25 cellular contexts compared by ENCODE assay signal in the genomic region with DNA sequence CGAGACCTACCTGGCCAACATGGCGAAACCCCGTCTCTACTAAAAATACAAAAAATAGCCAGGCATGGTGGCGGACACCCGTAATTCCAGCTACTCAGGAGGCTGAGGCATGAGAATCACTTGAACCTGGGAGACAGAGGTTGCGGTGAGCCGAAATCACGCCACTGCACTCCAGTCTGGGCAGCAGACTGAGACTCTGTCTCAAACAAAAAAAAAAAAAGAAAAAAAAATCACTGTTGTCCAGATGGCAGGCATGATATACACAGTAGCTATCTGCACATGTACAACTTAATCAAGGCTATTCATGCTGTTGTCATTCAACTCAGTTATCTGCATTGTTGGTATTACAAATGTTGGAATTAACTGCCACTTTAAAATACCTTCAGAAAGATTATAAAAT.
"Had no signal": no experiment of that assay in that cellular context is flagged by ENCODE, and none has a peak within 500 bp of the region (broad histone marks: within the 10 kb centered on the region; RNA-seq: fewer than 3 reads in every experiment).

No MANE protein-coding gene starts in this region.

- H3K27me3 ChIP-seq: esophagus muscularis mucosa, heart right ventricle, left lung, neural progenitor cell, right lobe of liver, suprapubic skin, transverse colon had no signal

- H3K4me1 Mint-ChIP-seq: mesothelial cell of epicardium, neural progenitor cell had no signal

- H3K4me3 ChIP-seq: esophagus muscularis mucosa, heart right ventricle, left lung, mucosa of descending colon, neural progenitor cell, right lobe of liver, suprapubic skin, transverse colon had no signal

- ATAC-seq: heart right ventricle; left cardiac atrium; left lung; mucosa of descending colon; natural killer cell treated with Interleukin-12 subunit alpha and Interleukin-12 subunit beta and Interleukin-15 and Interleukin-18, amount 100 ng/mL, for 72 hours; right lobe of liver; stimulated activated naive CD8-positive, alpha-beta T cell treated with anti-CD3 and anti-CD28 coated beads, Interleukin-15, amount 100 ng/mL, for 72 hours had no signal

- H2AFZ ChIP-seq: neural progenitor cell, parathyroid adenoma had no signal

- H3K27ac Mint-ChIP-seq: mesothelial cell of epicardium; natural killer cell treated with Interleukin-12 subunit alpha and Interleukin-12 subunit beta and Interleukin-15 and Interleukin-18, amount 100 ng/mL, for 72 hours; neural progenitor cell; progenitor cell of endocrine pancreas; stimulated activated naive CD8-positive, alpha-beta T cell treated with anti-CD3 and anti-CD28 coated beads, Interleukin-15, amount 100 ng/mL, for 72 hours had no signal

- H3K4me2 ChIP-seq: neural progenitor cell had no signal

- H3K27ac ChIP-seq: esophagus muscularis mucosa, heart right ventricle, left lung, neural progenitor cell, parathyroid adenoma, right lobe of liver, suprapubic skin, transverse colon had no signal

- H3K36me3 Mint-ChIP-seq: natural killer cell treated with Interleukin-12 subunit alpha and Interleukin-12 subunit beta and Interleukin-15 and Interleukin-18, amount 100 ng/mL, for 72 hours had no signal

- H3K27me3 Mint-ChIP-seq: naive B cell; natural killer cell treated with Interleukin-12 subunit alpha and Interleukin-12 subunit beta and Interleukin-15 and Interleukin-18, amount 100 ng/mL, for 72 hours; progenitor cell of endocrine pancreas; stimulated activated naive CD8-positive, alpha-beta T cell treated with anti-CD3 and anti-CD28 coated beads, Interleukin-15, amount 100 ng/mL, for 72 hours had no signal

- DNase-seq: dermis blood vessel endothelial cell; effector memory CD4-positive, alpha-beta T cell; foreskin melanocyte; glutamatergic neuron; heart right ventricle; hippocampal formation; left cardiac atrium; left lung; mesenchymal stem cell; mucosa of descending colon; naive B cell; right lobe of liver; small intestine; stimulated activated CD4-positive, alpha-beta T cell treated with anti-CD3 and anti-CD28 coated beads, Interleukin-15, amount 100 ng/mL, for 24 hours; stimulated activated CD4-positive, alpha-beta T cell treated with anti-CD3 and anti-CD28 coated beads, Interleukin-2, amount 100 ng/mL, for 48 hours; stimulated activated naive CD4-positive, alpha-beta T cell; stimulated activated naive CD8-positive, alpha-beta T cell treated with anti-CD3 and anti-CD28 coated beads, Interleukin-15, amount 100 ng/mL, for 72 hours; transverse colon had no signal

- H3K9me3 ChIP-seq: esophagus muscularis mucosa, heart right ventricle, left lung, mucosa of descending colon, right lobe of liver, suprapubic skin, transverse colon had no signal

- H3K36me3 ChIP-seq: esophagus muscularis mucosa, heart right ventricle, left lung, neural progenitor cell, right lobe of liver, suprapubic skin, transverse colon had no signal

- H3K4me3 Mint-ChIP-seq: mesothelial cell of epicardium; natural killer cell treated with Interleukin-12 subunit alpha and Interleukin-12 subunit beta and Interleukin-15 and Interleukin-18, amount 100 ng/mL, for 72 hours; neural progenitor cell; stimulated activated naive CD8-positive, alpha-beta T cell treated with anti-CD3 and anti-CD28 coated beads, Interleukin-15, amount 100 ng/mL, for 72 hours had no signal

- H3K4me1 ChIP-seq: neural progenitor cell, right lobe of liver had no signal

- H3K9ac ChIP-seq: neural progenitor cell, parathyroid adenoma had no signal
